ENCODE assay signal across 8 cellular contexts in the genomic region with DNA sequence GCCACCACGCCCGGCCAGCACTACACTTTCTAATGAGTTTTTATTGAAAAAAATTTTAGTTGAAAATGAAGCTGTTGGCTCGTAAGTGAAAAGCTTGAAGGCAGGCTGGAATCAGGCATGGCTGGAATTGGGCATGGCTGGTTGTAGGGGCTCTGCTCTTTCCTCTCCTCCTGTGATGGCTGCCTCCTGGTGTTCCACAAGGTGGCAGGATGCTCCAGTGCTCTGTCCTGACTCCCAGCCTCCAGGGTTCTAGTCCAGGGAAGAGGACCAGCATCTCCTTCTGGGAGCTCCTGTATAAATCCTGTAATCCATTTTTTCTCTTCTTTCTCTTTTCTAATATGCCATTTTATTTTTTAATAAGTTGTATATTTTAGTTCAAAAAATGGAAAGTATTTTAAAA. TPM values are rescaled to one million over a fixed set of nuclear protein-coding genes. Genes with fewer than 3 reads are reported as not detected.
DNase-seq lines count a peak whose midpoint lies in the region; ATAC-seq and TF ChIP-seq lines count a peak whose summit lies in the region.

No MANE protein-coding gene starts in this region.

- H3K27ac ChIP-seq in tibial artery: no peak overlapping the region
- no peak overlapping the region for H3K27ac ChIP-seq in ovary

- H3K4me1 ChIP-seq in Loucy (ENCODE audit: insufficient read depth, low read length, poor library complexity, severe bottlenecking) (peaks cover 5% of the 10 kb centered on the region), tibial artery (peaks cover 0 to 8% (median 0%) of the 10 kb centered on the region in 4 donors), ovary (ENCODE audit: insufficient read depth) (no peaks in the 10 kb centered on the region)

- no peaks in the 10 kb centered on the region for H3K9me3 ChIP-seq in Loucy (ENCODE audit: insufficient read depth, low read depth, low read length)
- H3K9me3 ChIP-seq in tibial artery: no peaks in the 10 kb centered on the region
- H3K9me3 ChIP-seq in ovary: no peaks in the 10 kb centered on the region

- no peak overlapping the region for H3K4me3 ChIP-seq in GM06990 (replicated peaks; ENCODE audit: low read depth, low read length)
- H3K4me3 ChIP-seq in Loucy (ENCODE audit: low read length, poor library complexity, severe bottlenecking): no peak overlapping the region
- no peak overlapping the region for H3K4me3 ChIP-seq in tibial artery
- no peak overlapping the region for H3K4me3 ChIP-seq in ovary

- H3F3A ChIP-seq in Loucy (ENCODE audit: low read depth): no peaks in the 10 kb centered on the region

- peaks cover 28% of the 10 kb centered on the region for H3K36me3 Mint-ChIP-seq in brain

- intact Hi-C loops in tibial artery (cut with DNase I; ENCODE audit: low total_unique reads) (no loop called here), ovary (cut with DNase I) (no loop called here)

- no peaks in the 10 kb centered on the region for H3K79me2 ChIP-seq in Loucy (ENCODE audit: insufficient read depth, low read length)

- H3K4me2 ChIP-seq in Loucy (ENCODE audit: low read depth, low read length, poor library complexity, severe bottlenecking): no peak overlapping the region

- WGBS in ovary, 3 donors: 88 to 98% (median 92%) methylated on average over 3 of the region's 3 CpGs

- no peak overlapping the region for H3K9ac ChIP-seq in Loucy (ENCODE audit: low read depth, low read length, poor library complexity, severe bottlenecking)

- TF ChIP-seq POLR2A in ovary (IDR thresholded peaks at IDR 0.05): no peak

- no peaks in the 10 kb centered on the region for H3K27me3 Mint-ChIP-seq in brain

- DNase-seq in GM06990 (ENCODE audit: extremely low read depth, insufficient read length) (no peak), myocyte (ENCODE audit: low read depth) (peak; percentile 44), tibial artery (no peak), ovary (no peak)

- no peaks in the 10 kb centered on the region for H3K9me2 ChIP-seq in Loucy (replicated peaks; ENCODE audit: low read depth, low read length)

- H3K4me1 Mint-ChIP-seq in brain: no peaks in the 10 kb centered on the region

- TF ChIP-seq EP300 in ovary (IDR thresholded peaks at IDR 0.05): no peak

- H2AFZ ChIP-seq in Loucy (ENCODE audit: low read length): no peak overlapping the region

- H3K9me3 Mint-ChIP-seq in brain: no peaks in the 10 kb centered on the region

- H3K27me3 ChIP-seq in GM06990 (replicated peaks; ENCODE audit: control insufficient read depth, insufficient read depth, low read length) (no peaks in the 10 kb centered on the region), Loucy (ENCODE audit: insufficient read depth, low read length, poor library complexity, severe bottlenecking) (no peaks in the 10 kb centered on the region), tibial artery (no peaks in the 10 kb centered on the region), ovary (no peaks in the 10 kb centered on the region)

- no peaks in the 10 kb centered on the region for H4K20me1 ChIP-seq in Loucy (ENCODE audit: insufficient read depth, low read length, poor library complexity, severe bottlenecking)

- ATAC-seq in HG03354 (IDR thresholded peaks at IDR 0.05; ENCODE audit: poor library complexity, severe bottlenecking, unreplicated experiment) (no peak), esophagus mucosa (no peak)

- H3K4me3 Mint-ChIP-seq in brain: no peak overlapping the region

- H3K36me3 ChIP-seq in GM06990 (ENCODE audit: control insufficient read depth, insufficient read depth, low read length) (peaks cover 2% of the 10 kb centered on the region; the same call in 1 of the 2 replicates), Loucy (ENCODE audit: insufficient read depth, low read length) (peaks cover 37% of the 10 kb centered on the region), tibial artery (peaks cover 0 to 26% (median 26%) of the 10 kb centered on the region in 3 donors), ovary (no peaks in the 10 kb centered on the region)

- TF ChIP-seq CTCF in GM06990 (IDR thresholded peaks at IDR 0.05; ENCODE audit: insufficient read depth, low read length, poor library complexity, severe bottlenecking): peak; percentile 47
- peak; percentile 53 for TF ChIP-seq CTCF in Loucy (conservative IDR thresholded peaks at IDR 0.05; ENCODE audit: low read length)
- peak; percentile 43 to 62 for TF ChIP-seq CTCF in brain (conservative IDR thresholded peaks at IDR 0.05)
- no peak for TF ChIP-seq CTCF in tibial artery (IDR thresholded peaks at IDR 0.05)
- no peak for TF ChIP-seq CTCF in ovary (IDR thresholded peaks at IDR 0.05)

- H3K27ac Mint-ChIP-seq in brain: no peak overlapping the region

RNA-seq across cellular contexts. Expression of gene DHFR, which starts 57.2 kb away (rescaled TPM):
- polyA plus RNA-seq in brain (ENCODE audit: insufficient read depth, low read depth, low replicate concordance) (28.3 TPM), ovary (10 to 100 TPM in 1 of 2 donors, 1 to 10 TPM in 1; 6.4 to 17.5 TPM)
- total RNA-seq in myocyte (14.8 and 15.6 TPM in 2 replicates), esophagus mucosa (15.2 TPM), ovary (10 to 100 TPM in 2 of 7 donors, 1 to 10 TPM in 5; 2.4 to 12.4 (median 8.6) TPM)
- polyA plus RNA-seq in myocyte (2012): 9.9 TPM

RNA-seq across cellular contexts. Expression of gene MSH3, which starts 57.5 kb away (rescaled TPM):
- polyA plus RNA-seq in brain (ENCODE audit: insufficient read depth, low read depth, low replicate concordance) (6.6 TPM), ovary (1 to 10 TPM; 5.1 to 8.8 TPM)
- total RNA-seq in myocyte (12.0 and 12.2 TPM in 2 replicates), esophagus mucosa (11.4 TPM), ovary (10 to 100 TPM; 12.3 to 17.0 (median 14.1) TPM)
- polyA plus RNA-seq in myocyte (2012): 5.4 TPM

Comparison
In these comparisons a context has a peak if more than half of its experiments do, and no peak if none do; other contexts are left out.
1. CTCF ChIP-seq: peak in GM06990 (single experiment), Loucy (single experiment) and brain (2 of 2); none in tibial artery (0 of 2) and ovary (0 of 3).